Comparison of ENCODE assay signal across 26 cellular contexts in the genomic region with DNA sequence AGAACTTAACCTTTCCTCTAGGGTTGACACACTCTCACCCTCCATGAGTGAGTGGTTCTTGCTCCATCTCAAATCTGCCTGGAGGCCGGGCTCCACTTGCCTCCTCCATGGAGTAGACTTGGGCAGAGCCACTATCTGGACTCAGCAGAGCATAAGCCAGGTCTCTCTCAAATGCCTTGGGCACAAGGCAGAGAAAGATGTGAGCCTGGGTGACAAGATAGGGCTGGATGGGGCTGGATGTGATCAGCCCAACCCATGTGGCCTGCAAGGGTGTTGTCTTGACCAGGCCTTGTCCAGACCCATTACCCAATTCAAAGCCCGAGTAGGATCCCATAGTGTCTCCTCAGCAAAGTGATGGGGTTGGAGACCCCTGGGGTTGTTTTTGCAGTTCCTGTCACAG. TPM values are rescaled to one million over a fixed set of nuclear protein-coding genes. Genes with fewer than 3 reads are reported as not detected.
DNase-seq lines count a peak whose midpoint lies in the region; ATAC-seq, FAIRE-seq and TF ChIP-seq lines count a peak whose summit lies in the region.
"Had no signal": no experiment of that assay in that cellular context is flagged by ENCODE, and none has a peak within 500 bp of the region (broad histone marks: within the 10 kb centered on the region; RNA-seq: fewer than 3 reads in every experiment).

No MANE protein-coding gene starts in this region.

- H3K9me3 ChIP-seq in Karpas-422 (ENCODE audit: low read length) (no peaks in the 10 kb centered on the region), small intestine (ENCODE audit: control insufficient read depth, low read depth) (no peaks in the 10 kb centered on the region)

- FAIRE-seq in bronchial epithelial cell (lab: Jason Lieb, UNC), result peak; percentile 77
- FAIRE-seq in GM12891 (lab: Jason Lieb, UNC), result no peak
- no peak for FAIRE-seq in small intestine (lab: Jason Lieb, UNC)
- FAIRE-seq: GM12878 had no signal

- H3K36me3 Mint-ChIP-seq in activated T-cell treated with anti-CD3 and anti-CD28 coated beads, Interleukin-2, amount 50 U/mL, for 72 hours (ENCODE audit: insufficient read depth in 2 of 2), result peaks cover 8 to 9% of the 10 kb centered on the region in 2 donors
- H3K36me3 Mint-ChIP-seq in activated T-cell treated with anti-CD3 and anti-CD28 coated beads, Interleukin-2, amount 50 U/mL, for 24 hours (ENCODE audit: low read depth), result peaks cover 10% of the 10 kb centered on the region
- H3K36me3 Mint-ChIP-seq in osteocyte (ENCODE audit: unreplicated experiment), result peaks cover 4% of the 10 kb centered on the region

- 0 out of 2 replicates have a peak overlapping the region, but pooled peaks have one; percentile 11 for H3K9ac ChIP-seq in Karpas-422 (ENCODE audit: low read length)

- no peak for TF ChIP-seq CTCF in bronchial epithelial cell (IDR thresholded peaks at IDR 0.05; ENCODE audit: insufficient read depth, low read length, severe bottlenecking)
- no peak for TF ChIP-seq CTCF in osteocyte (IDR thresholded peaks at IDR 0.05)

- TF ChIP-seq POLR2A in GM12891 (IDR thresholded peaks at IDR 0.05; ENCODE audit: low read depth, low read length), result no peak

- H3K36me3 ChIP-seq in Karpas-422 (ENCODE audit: insufficient read depth, low read length), result peaks cover 7% of the 10 kb centered on the region
- no peaks in the 10 kb centered on the region for H3K36me3 ChIP-seq in bronchial epithelial cell (ENCODE audit: control insufficient read depth, insufficient read depth, low read length)
- no peaks in the 10 kb centered on the region for H3K36me3 ChIP-seq in small intestine (ENCODE audit: control insufficient read depth in 2 of 2, insufficient read depth in 2 of 2, low read length in 2 of 2)

- H3K4me3 ChIP-seq in Karpas-422 (ENCODE audit: low read length) (no peak overlapping the region), bronchial epithelial cell (ENCODE audit: low read depth, low read length) (no peak overlapping the region), small intestine (ENCODE audit: low read depth in 1 of 2, low read length in 2 of 2) (no peak overlapping the region)
- H3K4me3 ChIP-seq: GM12878, GM23338 had no signal

- H3K9me3 Mint-ChIP-seq in activated T-cell treated with anti-CD3 and anti-CD28 coated beads, Interleukin-2, amount 50 U/mL, for 72 hours, result no peaks in the 10 kb centered on the region
- no peaks in the 10 kb centered on the region for H3K9me3 Mint-ChIP-seq in activated T-cell treated with anti-CD3 and anti-CD28 coated beads, Interleukin-2, amount 50 U/mL, for 24 hours
- no peaks in the 10 kb centered on the region for H3K9me3 Mint-ChIP-seq in osteocyte (ENCODE audit: unreplicated experiment)
- H3K9me3 Mint-ChIP-seq: CD4-positive, alpha-beta memory T cell; H9 had no signal

- peaks cover 6% of the 10 kb centered on the region for H3K4me1 Mint-ChIP-seq in activated T-cell treated with anti-CD3 and anti-CD28 coated beads, Interleukin-2, amount 50 U/mL, for 72 hours (ENCODE audit: low read depth)
- peaks cover 8% of the 10 kb centered on the region for H3K4me1 Mint-ChIP-seq in activated T-cell treated with anti-CD3 and anti-CD28 coated beads, Interleukin-2, amount 50 U/mL, for 24 hours (ENCODE audit: low read depth)
- H3K4me1 Mint-ChIP-seq in osteocyte (ENCODE audit: unreplicated experiment), result peaks cover 17% of the 10 kb centered on the region

- peaks cover 11% of the 10 kb centered on the region for H3K4me1 ChIP-seq in Karpas-422 (ENCODE audit: low read length)
- H3K4me1 ChIP-seq in small intestine (ENCODE audit: control insufficient read depth in 2 of 2, insufficient read depth in 1 of 2, low read depth in 1 of 2, low read length in 1 of 2), result no peaks in the 10 kb centered on the region

- peaks cover 9% of the 10 kb centered on the region for H3K79me2 ChIP-seq in Karpas-422 (ENCODE audit: low read length)

- no peak overlapping the region for H3K27ac ChIP-seq in Karpas-422 (ENCODE audit: low read length)
- no peak overlapping the region for H3K27ac ChIP-seq in small intestine (ENCODE audit: low read depth in 1 of 2, low read length in 1 of 2)

- DNase-seq in activated T-cell treated with anti-CD3 and anti-CD28 coated beads, Interleukin-2, amount 50 U/mL, for 72 hours, result no peak
- no peak for DNase-seq in activated T-cell treated with anti-CD3 and anti-CD28 coated beads, Interleukin-2, amount 50 U/mL, for 24 hours
- DNase-seq in Karpas-422 (no peak), bronchial epithelial cell (ENCODE audit: low read depth) (no peak), osteocyte (ENCODE audit: extremely low spot score, unreplicated experiment) (peak; percentile 65), GM12891 (ENCODE audit: insufficient read length, low spot score) (no peak), small intestine (no peak)
- no peak for DNase-seq in activated CD4-positive, alpha-beta T cell treated with anti-CD3 and anti-CD28 coated beads, Interleukin-2, amount 50 U/mL, for 48 hours
- DNase-seq: 8988T; CD4-positive, alpha-beta memory T cell; DMS 273 treated with DMSO at 0.1 percent for 48 hours; DMS79; EL; GDM1; H9; KG1; MM.1S; NCI-H1417; NCI-H1694; NCI-H2029 treated with DMSO at 0.1 percent for 48 hours; NCI-H2227 treated with DMSO at 0.1 percent for 48 hours; NCI-H526 treated with DMSO at 0.1 percent for 48 hours; RPMI8226; SHP77 treated with DMSO at 0.1 percent for 48 hours had no signal

- no peaks in the 10 kb centered on the region for H3K9me2 ChIP-seq in Karpas-422 (replicated peaks; ENCODE audit: insufficient read depth, low read length)

- peaks cover 10% of the 10 kb centered on the region; the same call in 1 of the 2 replicates for H4K20me1 ChIP-seq in Karpas-422 (ENCODE audit: insufficient read depth, low read depth, low read length)

- H3K27ac Mint-ChIP-seq in activated T-cell treated with anti-CD3 and anti-CD28 coated beads, Interleukin-2, amount 50 U/mL, for 72 hours, result peak overlapping the region; percentile 72
- no peak overlapping the region for H3K27ac Mint-ChIP-seq in activated T-cell treated with anti-CD3 and anti-CD28 coated beads, Interleukin-2, amount 50 U/mL, for 24 hours
- H3K27ac Mint-ChIP-seq in osteocyte (ENCODE audit: unreplicated experiment), result no peak overlapping the region
- H3K27ac Mint-ChIP-seq: GM23338 had no signal

- 77 to 89% (median 81%) methylated on average over 2 of the region's 2 CpGs for WGBS in small intestine, 3 donors

- H3K27me3 Mint-ChIP-seq in activated T-cell treated with anti-CD3 and anti-CD28 coated beads, Interleukin-2, amount 50 U/mL, for 72 hours (ENCODE audit: low read depth), result peaks cover 6% of the 10 kb centered on the region
- no peaks in the 10 kb centered on the region for H3K27me3 Mint-ChIP-seq in activated T-cell treated with anti-CD3 and anti-CD28 coated beads, Interleukin-2, amount 50 U/mL, for 24 hours
- peaks cover 8% of the 10 kb centered on the region for H3K27me3 Mint-ChIP-seq in osteocyte (ENCODE audit: unreplicated experiment)
- H3K27me3 Mint-ChIP-seq: CD4-positive, alpha-beta memory T cell had no signal

- H2AFZ ChIP-seq in Karpas-422 (ENCODE audit: low read length), result no peak overlapping the region
- H2AFZ ChIP-seq: GM23338 had no signal

- ATAC-seq in activated T-cell treated with anti-CD3 and anti-CD28 coated beads, Interleukin-2, amount 50 U/mL, for 72 hours (replicated peaks in 1 of 2), result no peak
- ATAC-seq: GM12878, GM23338 had no signal

- H3K4me3 Mint-ChIP-seq in activated T-cell treated with anti-CD3 and anti-CD28 coated beads, Interleukin-2, amount 50 U/mL, for 72 hours, result no peak overlapping the region
- no peak overlapping the region for H3K4me3 Mint-ChIP-seq in activated T-cell treated with anti-CD3 and anti-CD28 coated beads, Interleukin-2, amount 50 U/mL, for 24 hours
- H3K4me3 Mint-ChIP-seq in osteocyte (ENCODE audit: unreplicated experiment), result no peak overlapping the region
- H3K4me3 Mint-ChIP-seq: CD4-positive, alpha-beta memory T cell; GM23338; H9 had no signal

- no peaks in the 10 kb centered on the region for H3K27me3 ChIP-seq in Karpas-422 (ENCODE audit: low read length)
- H3K27me3 ChIP-seq in bronchial epithelial cell (ENCODE audit: control insufficient read depth, insufficient read depth, low read length), result no peaks in the 10 kb centered on the region
- no peaks in the 10 kb centered on the region for H3K27me3 ChIP-seq in small intestine (ENCODE audit: control insufficient read depth in 2 of 2, insufficient read depth in 2 of 2, low read length in 2 of 2)

- no peak overlapping the region for H3K4me2 ChIP-seq in Karpas-422 (ENCODE audit: low read depth, low read length, poor library complexity, severe bottlenecking)
- H3K4me2 ChIP-seq: GM23338 had no signal

RNA-seq across cellular contexts. Expression of a gene that starts 4.2 kb away (rescaled TPM):
- 1,000 to 10,000 TPM; 1,676 to 1,838 TPM for total RNA-seq in activated T-cell treated with anti-CD3 and anti-CD28 coated beads, Interleukin-2, amount 50 U/mL, for 72 hours
- 2,656 and 3,245 TPM in 2 replicates for total RNA-seq in Karpas-422 (2014; rRNA removed; shearing (Covaris generic); ENCODE audit: low replicate concordance)
- total RNA-seq in bronchial epithelial cell, result 1,196 and 1,940 TPM in 2 replicates
- 881 and 957 TPM in 2 replicates for total RNA-seq in osteocyte
- polyA plus RNA-seq in GM12891 (2012; ENCODE audit: low read depth, missing spikeins), result 3,375 TPM
- 1,000 to 10,000 TPM; 2,279 to 2,499 (median 2,299) TPM for polyA plus RNA-seq in small intestine

RNA-seq across cellular contexts. Expression of a gene that starts 16.5 kb away (rescaled TPM):
- 10 to 100 TPM; 30.2 to 42.4 TPM for total RNA-seq in activated T-cell treated with anti-CD3 and anti-CD28 coated beads, Interleukin-2, amount 50 U/mL, for 72 hours
- total RNA-seq in Karpas-422 (2014; rRNA removed; shearing (Covaris generic); ENCODE audit: low replicate concordance), result 71.0 and 97.0 TPM in 2 replicates
- 69.2 and 81.3 TPM in 2 replicates for total RNA-seq in bronchial epithelial cell
- total RNA-seq in osteocyte, result 31.0 and 40.1 TPM in 2 replicates
- 38.7 TPM for polyA plus RNA-seq in GM12891 (2012; ENCODE audit: low read depth, missing spikeins)
- 1,000 to 10,000 TPM in 1 of 3 donors, 100 to 1,000 TPM in 2; 164 to 1,228 (median 877) TPM for polyA plus RNA-seq in small intestine

RNA-seq across cellular contexts. Expression of a gene that starts 25.0 kb away (rescaled TPM):
- 1 to 10 TPM; 6.6 to 8.9 TPM for total RNA-seq in activated T-cell treated with anti-CD3 and anti-CD28 coated beads, Interleukin-2, amount 50 U/mL, for 72 hours
- 36.9 and 58.2 TPM in 2 replicates for total RNA-seq in Karpas-422 (2014; rRNA removed; shearing (Covaris generic); ENCODE audit: low replicate concordance)
- 0.79 and 2.3 TPM in 2 replicates for total RNA-seq in bronchial epithelial cell
- 12.2 and 14.6 TPM in 2 replicates for total RNA-seq in osteocyte
- polyA plus RNA-seq in GM12891 (2012; ENCODE audit: low read depth, missing spikeins), result 8.4 TPM
- polyA plus RNA-seq in small intestine, result 10 to 100 TPM in 1 of 3 donors, 1 to 10 TPM in 2; 4.6 to 17.6 (median 5.1) TPM

RNA-seq across cellular contexts. Expression of a gene that starts 26.0 kb away (rescaled TPM):
- 10 to 100 TPM; 52.5 to 54.6 TPM for total RNA-seq in activated T-cell treated with anti-CD3 and anti-CD28 coated beads, Interleukin-2, amount 50 U/mL, for 72 hours
- total RNA-seq in Karpas-422 (2014; rRNA removed; shearing (Covaris generic); ENCODE audit: low replicate concordance), result 104 and 118 TPM in 2 replicates
- total RNA-seq in bronchial epithelial cell (17.7 and 18.4 TPM in 2 replicates), osteocyte (42.7 and 45.2 TPM in 2 replicates)
- polyA plus RNA-seq in GM12891 (2012; ENCODE audit: low read depth, missing spikeins), result 58.0 TPM
- polyA plus RNA-seq in small intestine, result 100 to 1,000 TPM in 2 of 3 donors, 10 to 100 TPM in 1; 71.3 to 164 (median 131) TPM

RNA-seq across cellular contexts. Expression of a gene that starts 32.6 kb away (rescaled TPM):
- total RNA-seq in activated T-cell treated with anti-CD3 and anti-CD28 coated beads, Interleukin-2, amount 50 U/mL, for 72 hours, result 10 to 100 TPM; 23.3 to 27.4 TPM
- total RNA-seq in Karpas-422 (2014; rRNA removed; shearing (Covaris generic); ENCODE audit: low replicate concordance), result 16.9 and 17.9 TPM in 2 replicates
- total RNA-seq in bronchial epithelial cell (15.3 and 25.0 TPM in 2 replicates), osteocyte (47.5 and 50.8 TPM in 2 replicates)
- polyA plus RNA-seq in GM12891 (2012; ENCODE audit: low read depth, missing spikeins), result 3.1 TPM
- 10 to 100 TPM; 24.0 to 60.8 (median 45.4) TPM for polyA plus RNA-seq in small intestine
